ENCODE assay signal across 10 cellular contexts in genomic region chr12:7825754-7826153, GRCh38. TPM values are rescaled to one million over a fixed set of nuclear protein-coding genes. Genes with fewer than 3 reads are reported as not detected.
"Had no signal": no experiment of that assay in that cellular context is flagged by ENCODE, and none has a peak within 500 bp of the region (broad histone marks: within the 10 kb centered on the region; RNA-seq: fewer than 3 reads in every experiment).

No MANE protein-coding gene starts in this region.

RNA-seq across cellular contexts. Expression of gene NANOG, which starts 36.6 kb away (rescaled TPM):
- total RNA-seq: activated B cell treated with CpG ODN at 0.5 μM for 24 hours; activated CD4-positive, alpha-beta T cell treated with anti-CD3 and anti-CD28 coated beads, Interleukin-2, amount 10 ng/mL, durations not matched to agents 24 days and 14 days; activated CD8-positive, alpha-beta memory T cell treated with anti-CD3 and anti-CD28 coated beads, Interleukin-2, amount 10 ng/mL, durations not matched to agents 7 days and 5 days; activated T-helper 1 cell treated with anti-CD3 and anti-CD28 coated beads, Interleukin-12 subunit alpha, Interleukin-12 subunit beta, Interleukin-2, Interleukin-4 antibody, amounts not matched to agents 30 ng/mL and 10 ng/mL and 1 ng/mL, durations not matched to agents 14 hours and 24 hours and 36 hours; LHCN-M2; NCI-H460; SK-MEL-5; T-helper 17 cell had no signal
- polyA plus RNA-seq: aorta, IgD-negative memory B cell had no signal

RNA-seq across cellular contexts. Expression of gene SLC2A14, which starts 47.0 kb away (rescaled TPM):
- total RNA-seq: LHCN-M2, NCI-H460, SK-MEL-5 had no signal
- polyA plus RNA-seq: aorta, IgD-negative memory B cell had no signal
